8 cellular contexts compared by ENCODE assay signal in genomic region chr6:82363368-82364086, GRCh38.
DNase-seq lines count a peak whose midpoint lies in the region.

Gene TPBG (plus strand): TSS chr6:82363817. CDS start chr6:82364962, 1,145 bp downstream.

- peak within 1 kb of the TSS; percentile 58 for H3K4me3 ChIP-seq in neuron (ENCODE audit: low read length)

- DNase-seq in NCI-H1436 (lab: John Stamatoyannopoulos, UW) (peak; percentile 4), NCI-H1436 treated with DMSO at 0.1 percent for 48 hours (lab: John Stamatoyannopoulos, UW) (no peak), HCEC 1CT (peak; percentile 73), NCI-H2196 (lab: John Stamatoyannopoulos, UW; ENCODE audit: unreplicated experiment) (peak; percentile 47), germinal center (ENCODE audit: low spot score) (peak; percentile 4), hippocampal formation (lab: John Stamatoyannopoulos, UW) (no peak)
- DNase-seq in activated effector memory CD4-positive, alpha-beta T cell treated with anti-CD3 and anti-CD28 coated beads, Interleukin-2, amount 50 U/mL, for 16 hours = peak; percentile 70

- H2AFZ ChIP-seq in neuron (ENCODE audit: low read depth, low read length) = peak within 1 kb of the TSS; percentile 98

- peaks cover 7% of the 10 kb centered on the region for H3K4me1 ChIP-seq in neuron (ENCODE audit: insufficient read depth, low read length)

- no peaks in the 10 kb centered on the region for H3K9me3 ChIP-seq in neuron (ENCODE audit: low read length)

- no peaks in the 10 kb centered on the region for H3K36me3 ChIP-seq in neuron (ENCODE audit: insufficient read depth, low read length)

- peaks cover 24% of the 10 kb centered on the region for H3K27me3 ChIP-seq in neuron (ENCODE audit: insufficient read depth, low read length)

Comparison
In these comparisons a context has a peak if more than half of its experiments do, and no peak if none do; other contexts are left out.
1. DNase-seq: peak in NCI-H1436 (single experiment), HCEC 1CT (single experiment), NCI-H2196 (single experiment), activated effector memory CD4-positive, alpha-beta T cell treated with anti-CD3 and anti-CD28 coated beads, Interleukin-2, amount 50 U/mL, for 16 hours (single experiment) and germinal center (single experiment); none in NCI-H1436 treated with DMSO at 0.1 percent for 48 hours (single experiment) and hippocampal formation (0 of 2).